ENCODE assay signal across 19 cellular contexts in genomic region chr10:115942106-115942505, GRCh38.
A peak's percentile ranks its signal among the peaks of the same experiment; 100 is the strongest.
DNase-seq lines count a peak whose midpoint lies in the region; ATAC-seq and TF ChIP-seq lines count a peak whose summit lies in the region.
"Had no signal": no experiment of that assay in that cellular context is flagged by ENCODE, and none has a peak within 500 bp of the region (broad histone marks: within the 10 kb centered on the region; RNA-seq: fewer than 3 reads in every experiment).

No MANE protein-coding gene starts in this region.

- ATAC-seq in GM19397 (IDR thresholded peaks at IDR 0.05; ENCODE audit: unreplicated experiment) (no peak), HG03460 (IDR thresholded peaks at IDR 0.05; ENCODE audit: unreplicated experiment) (no peak)
- ATAC-seq: GM12878, GM23338, Panc1 had no signal

- H3K9me3 Mint-ChIP-seq in mesothelial cell of epicardium (peaks cover 21% of the 10 kb centered on the region), osteocyte (ENCODE audit: unreplicated experiment) (peaks cover 9% of the 10 kb centered on the region)
- H3K9me3 Mint-ChIP-seq: GM23338 had no signal

- H3K36me3 Mint-ChIP-seq in mesothelial cell of epicardium (no peaks in the 10 kb centered on the region), osteocyte (ENCODE audit: unreplicated experiment) (no peaks in the 10 kb centered on the region)
- H3K36me3 Mint-ChIP-seq: CD4-positive, alpha-beta memory T cell had no signal

- H3K27me3 Mint-ChIP-seq in mesothelial cell of epicardium (ENCODE audit: low read depth) = no peaks in the 10 kb centered on the region
- no peaks in the 10 kb centered on the region for H3K27me3 Mint-ChIP-seq in osteocyte (ENCODE audit: unreplicated experiment)
- H3K27me3 Mint-ChIP-seq: CD4-positive, alpha-beta memory T cell had no signal

- peaks cover 66% of the 10 kb centered on the region for H3K4me1 Mint-ChIP-seq in mesothelial cell of epicardium
- peaks cover 39% of the 10 kb centered on the region for H3K4me1 Mint-ChIP-seq in osteocyte (ENCODE audit: unreplicated experiment)
- H3K4me1 Mint-ChIP-seq: CD4-positive, alpha-beta memory T cell had no signal

- DNase-seq in NCI-H226 = peak; percentile 47
- peak; percentile 30 for DNase-seq in dermis blood vessel endothelial cell
- DNase-seq in mesothelial cell of epicardium (ENCODE audit: low spot score in 2 of 2, unreplicated experiment in 2 of 2) = no peak
- no peak for DNase-seq in osteocyte (ENCODE audit: extremely low spot score, unreplicated experiment)
- no peak for DNase-seq in mesenteric fat pad (ENCODE audit: low spot score)
- DNase-seq: CD4-positive, alpha-beta memory T cell; DND-41; NCI-H1092 treated with DMSO at 0.1 percent for 48 hours; NCI-H1436 treated with DMSO at 0.1 percent for 48 hours; NCI-H2029; NCI-H2227 treated with DMSO at 0.1 percent for 48 hours; NCI-H524; NCI-H82; SIG-M5 had no signal

- H3K27ac Mint-ChIP-seq in mesothelial cell of epicardium (peak overlapping the region; percentile 39), osteocyte (ENCODE audit: unreplicated experiment) (no peak overlapping the region)
- H3K27ac Mint-ChIP-seq: CD4-positive, alpha-beta memory T cell; GM23338 had no signal

- no peak for TF ChIP-seq CTCF in mesothelial cell of epicardium (IDR thresholded peaks at IDR 0.05; ENCODE audit: unreplicated experiment)
- no peak for TF ChIP-seq CTCF in osteocyte (IDR thresholded peaks at IDR 0.05)

- no peak overlapping the region for H3K4me3 Mint-ChIP-seq in mesothelial cell of epicardium
- no peak overlapping the region for H3K4me3 Mint-ChIP-seq in osteocyte (ENCODE audit: unreplicated experiment)
- H3K4me3 Mint-ChIP-seq: CD4-positive, alpha-beta memory T cell; GM23338 had no signal

Comparison
In these comparisons a context has a peak if more than half of its experiments do, and no peak if none do; other contexts are left out.
1. DNase-seq: peak in NCI-H226 (single experiment) and dermis blood vessel endothelial cell (single experiment); none in mesothelial cell of epicardium (0 of 2), osteocyte (single experiment) and mesenteric fat pad (single experiment).